In the genomic region with DNA sequence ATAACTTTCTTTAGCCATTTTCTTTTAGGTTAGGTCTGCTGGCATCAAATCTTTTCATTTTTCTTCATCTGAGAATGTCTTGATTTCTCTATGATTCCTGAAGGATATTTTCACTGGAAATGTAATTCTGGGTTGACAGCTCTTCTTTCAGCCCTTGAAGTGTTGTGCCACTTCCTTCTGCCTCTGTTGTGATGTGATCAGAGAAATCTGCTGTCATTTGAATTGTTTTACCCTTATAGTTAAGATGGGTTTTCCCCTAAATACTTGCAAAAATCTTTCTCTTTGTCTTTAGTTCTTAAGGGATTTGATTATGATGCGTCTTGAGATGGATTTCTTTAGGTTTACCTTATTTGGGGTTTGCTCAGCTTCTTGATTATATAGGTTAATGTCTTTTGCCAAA, we compare ENCODE assay signal across 1 cellular context.
A peak's percentile ranks its signal among the peaks of the same experiment; 100 is the strongest.
TF ChIP-seq lines count a peak whose summit lies in the region.

No MANE protein-coding gene starts in this region.

TF ChIP-seq in GM12878, 131 proteins besides CTCF, POLR2A, EP300 and RAD21:
- TF ChIP-seq, protein P1, sequence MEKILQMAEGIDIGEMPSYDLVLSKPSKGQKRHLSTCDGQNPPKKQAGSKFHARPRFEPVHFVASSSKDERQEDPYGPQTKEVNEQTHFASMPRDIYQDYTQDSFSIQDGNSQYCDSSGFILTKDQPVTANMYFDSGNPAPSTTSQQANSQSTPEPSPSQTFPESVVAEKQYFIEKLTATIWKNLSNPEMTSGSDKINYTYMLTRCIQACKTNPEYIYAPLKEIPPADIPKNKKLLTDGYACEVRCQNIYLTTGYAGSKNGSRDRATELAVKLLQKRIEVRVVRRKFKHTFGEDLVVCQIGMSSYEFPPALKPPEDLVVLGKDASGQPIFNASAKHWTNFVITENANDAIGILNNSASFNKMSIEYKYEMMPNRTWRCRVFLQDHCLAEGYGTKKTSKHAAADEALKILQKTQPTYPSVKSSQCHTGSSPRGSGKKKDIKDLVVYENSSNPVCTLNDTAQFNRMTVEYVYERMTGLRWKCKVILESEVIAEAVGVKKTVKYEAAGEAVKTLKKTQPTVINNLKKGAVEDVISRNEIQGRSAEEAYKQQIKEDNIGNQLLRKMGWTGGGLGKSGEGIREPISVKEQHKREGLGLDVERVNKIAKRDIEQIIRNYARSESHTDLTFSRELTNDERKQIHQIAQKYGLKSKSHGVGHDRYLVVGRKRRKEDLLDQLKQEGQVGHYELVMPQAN (conservative IDR thresholded peaks at IDR 0.05), result no peak
- 0 out of 4 replicates have a peak, but pooled peaks of 1 of the 2 experiments have one; percentile 11 for TF ChIP-seq IKZF2 (IDR thresholded peaks at IDR 0.05)
- no peak for TF ChIP-seq BCL11A (IDR thresholded peaks at IDR 0.05; ENCODE audit: low read depth, low read length)
- 0 out of 2 replicates have a peak, but pooled peaks have one; percentile 11 for TF ChIP-seq NFIC (IDR thresholded peaks at IDR 0.05; ENCODE audit: low read depth, low read length)
